8 cellular contexts compared by ENCODE assay signal in the genomic region with DNA sequence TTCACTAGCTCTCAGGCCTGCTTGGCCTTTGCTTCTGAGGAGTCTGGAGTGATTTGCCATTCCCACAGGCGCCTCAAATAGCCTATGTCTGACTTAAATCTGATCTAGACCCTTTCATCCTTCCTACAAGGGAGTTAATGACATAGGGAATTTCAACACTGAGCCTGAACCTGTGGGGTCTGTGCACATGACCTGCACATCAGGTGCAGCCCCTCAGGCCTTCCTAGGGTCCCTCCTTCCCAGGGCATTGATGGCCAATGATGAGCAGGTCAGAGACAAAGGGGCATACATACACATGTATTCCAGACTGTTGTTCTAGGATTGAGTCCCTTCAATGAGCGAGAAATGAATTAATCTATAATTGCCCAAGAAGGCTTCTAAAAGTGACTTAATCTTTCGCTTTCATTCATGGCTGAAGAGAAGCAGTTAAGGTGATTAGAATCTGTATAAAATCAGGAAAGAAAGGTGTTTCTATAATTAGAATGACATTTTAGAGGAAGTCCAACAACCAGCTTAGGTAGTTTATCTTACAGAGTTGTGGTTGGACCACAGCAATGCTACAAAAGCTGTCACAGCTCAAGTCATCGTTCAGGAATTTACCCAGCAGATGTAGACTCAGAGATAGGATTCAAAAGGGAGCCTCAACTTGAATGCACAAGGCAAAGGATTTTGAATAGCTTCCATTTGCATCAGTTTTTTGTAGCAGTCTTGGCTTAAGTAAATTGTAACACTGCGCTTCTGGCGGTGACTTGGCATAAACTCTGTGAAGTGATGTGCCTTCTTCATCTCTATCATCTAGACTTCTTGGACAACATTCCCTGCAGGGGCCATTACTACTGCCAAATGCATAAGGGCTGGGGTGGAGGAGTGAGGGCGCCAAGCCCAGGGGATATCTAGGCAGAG. TPM values are rescaled to one million over a fixed set of nuclear protein-coding genes. Genes with fewer than 3 reads are reported as not detected.
DNase-seq lines count a peak whose midpoint lies in the region; ATAC-seq, FAIRE-seq and TF ChIP-seq lines count a peak whose summit lies in the region.

No MANE protein-coding gene starts in this region.

- DNase-seq in HFF-Myc (ENCODE audit: extremely low read depth, low read depth) (peak; percentile 90), NCI-H446 treated with DMSO at 0.1 percent for 48 hours (lab: John Stamatoyannopoulos, UW) (peak; percentile 83), K562 (ENCODE audit: extremely low read depth in 1 of 4, low spot score in 3 of 4) (peak; percentile 20 to 83 (median 46)), memory B cell (ENCODE audit: low spot score in 2 of 2) (peak in 1 of 2 donors; percentile 31), inferior parietal cortex (ENCODE audit: extremely low spot score) (no peak)
- DNase-seq in activated CD8-positive, alpha-beta memory T cell treated with anti-CD3 and anti-CD28 coated beads for 24 hours = no peak

- peaks cover 10% of the 10 kb centered on the region for H4K20me1 ChIP-seq in K562 (replicated peaks; ENCODE audit: control insufficient read depth, insufficient read depth, low read length)

- TF ChIP-seq EP300 in K562 (IDR thresholded peaks at IDR 0.05; ENCODE audit: low read length) = peak; percentile 89

- no peak overlapping the region; a peak in 1 of 4 replicates for H3K9ac ChIP-seq in K562 (ENCODE audit: insufficient read depth in 1 of 2, low read depth in 2 of 2, low read length in 2 of 2)

- H3K9me1 ChIP-seq in K562 (ENCODE audit: control insufficient read depth, insufficient read depth, low read length) = peaks cover 2% of the 10 kb centered on the region

- H3K27ac Mint-ChIP-seq in memory B cell = peak overlapping the region; percentile 99

- no peaks in the 10 kb centered on the region for H3K36me3 Mint-ChIP-seq in memory B cell

- no peaks in the 10 kb centered on the region for H3K9me3 ChIP-seq in K562 (replicated peaks; ENCODE audit: control insufficient read depth, insufficient read depth, low read depth, low read length)

- H3K4me2 ChIP-seq in K562 (ENCODE audit: insufficient read depth, low read length) = peak overlapping the region; percentile 56

- H3K4me1 Mint-ChIP-seq in memory B cell = peaks cover 53% of the 10 kb centered on the region

- H3K4me3 Mint-ChIP-seq in memory B cell = peak overlapping the region; percentile 82

- no peak for TF ChIP-seq POLR2A in K562 (conservative IDR thresholded peaks at IDR 0.05)

- no peaks in the 10 kb centered on the region for H3K36me3 ChIP-seq in K562 (ENCODE audit: control insufficient read depth, insufficient read depth, low read length)

- peak; percentile 14 to 23; a peak in 1 of 4 replicates for TF ChIP-seq RAD21 in K562 (CRISPR knock-in tag; conservative IDR thresholded peaks at IDR 0.05 in 1 of 2, IDR thresholded peaks at IDR 0.05 in 1 of 2)

- intact Hi-C loops in K562 (cut with micrococcal nuclease) = loop anchor here (2.0 kb wide), 2 partner anchors 18 to 26 kb away; no protein-coding TSS in a partner anchor

- no peak overlapping the region for H2AFZ ChIP-seq in K562 (ENCODE audit: low read depth, low read length)

- 8% methylated on average over 7 of the region's 7 CpGs for WGBS in K562 (ENCODE audit: insufficient coverage, low coverage, missing lambda C conversion rate)

- FAIRE-seq in K562 (lab: Jason Lieb, UNC) = peak; percentile 94

- H3K27me3 Mint-ChIP-seq in memory B cell = no peaks in the 10 kb centered on the region

- BruUV-seq in K562 (replicated peaks; lab: Mats Ljungman, UMichigan) = no TSS peak

- H3K4me3 ChIP-seq in GM08714 (ENCODE audit: low read length) = peak overlapping the region; percentile 60; the same call in 1 of the 2 replicates
- no peak overlapping the region for H3K4me3 ChIP-seq in HFF-Myc (replicated peaks; ENCODE audit: low read depth, low read length)
- H3K4me3 ChIP-seq in K562 = no peak overlapping the region

- H3K4me1 ChIP-seq in K562 (replicated peaks in 1 of 2; ENCODE audit: control insufficient read depth in 2 of 2, insufficient read depth in 2 of 2, low read length in 2 of 2) = peaks cover 24 to 51% of the 10 kb centered on the region in 2 experiments

- POLR2A ChIA-PET in K562 (lab: Yijun Ruan, JAX) = interaction anchor here (0.6 to 1.1 kb wide), 4 partner anchors 10 to 25 kb away, joined by 3 to 4 read pairs (median 4); no protein-coding TSS in a partner anchor

- H3K79me2 ChIP-seq in K562 (ENCODE audit: control insufficient read depth, insufficient read depth, low read length) = no peaks in the 10 kb centered on the region

- ATAC-seq in K562 (peak; percentile 86), memory B cell (ENCODE audit: low read depth) (peak; percentile 67), GM18520 (IDR thresholded peaks at IDR 0.05; ENCODE audit: unreplicated experiment) (no peak)

- TF ChIP-seq CTCF in HFF-Myc (IDR thresholded peaks at IDR 0.05; ENCODE audit: low read depth, low read length, missing control alignments) (no peak), K562 (IDR thresholded peaks at IDR 0.05 in 2 of 3, conservative IDR thresholded peaks at IDR 0.05 in 1 of 3; ENCODE audit: insufficient read depth in 2 of 3, low read depth in 1 of 3, low read length in 3 of 3) (no peak)

- CTCF ChIA-PET in K562 (lab: Yijun Ruan, JAX; ENCODE audit: low intra/inter-chr PET ratio) = no interaction called here

- H3K27ac ChIP-seq in K562 (ENCODE audit: extremely low read depth, low read depth, low read length) = peak overlapping the region; percentile 61; the same call in 2 of the 3 replicates

- H3K9me3 Mint-ChIP-seq in memory B cell = no peaks in the 10 kb centered on the region

- H3K27me3 ChIP-seq in K562 (ENCODE audit: control insufficient read depth in 2 of 2, insufficient read depth in 2 of 2, low read length in 2 of 2) = no peaks in the 10 kb centered on the region

- in situ Hi-C loops in K562 (cut with MboI) = no loop called here

TF ChIP-seq in K562, 482 proteins besides CTCF, POLR2A, EP300 and RAD21 (continues in another document):
- TF ChIP-seq, protein P1, sequence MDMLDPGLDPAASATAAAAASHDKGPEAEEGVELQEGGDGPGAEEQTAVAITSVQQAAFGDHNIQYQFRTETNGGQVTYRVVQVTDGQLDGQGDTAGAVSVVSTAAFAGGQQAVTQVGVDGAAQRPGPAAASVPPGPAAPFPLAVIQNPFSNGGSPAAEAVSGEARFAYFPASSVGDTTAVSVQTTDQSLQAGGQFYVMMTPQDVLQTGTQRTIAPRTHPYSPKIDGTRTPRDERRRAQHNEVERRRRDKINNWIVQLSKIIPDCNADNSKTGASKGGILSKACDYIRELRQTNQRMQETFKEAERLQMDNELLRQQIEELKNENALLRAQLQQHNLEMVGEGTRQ (CRISPR knock-in tag; IDR thresholded peaks at IDR 0.05) = no peak
- TF ChIP-seq CCNT2 (IDR thresholded peaks at IDR 0.05; ENCODE audit: borderline replicate concordance, extremely low read depth, insufficient read length, low read depth, low read length) (peak; percentile 91), GATA2 (CRISPR knock-in tag; IDR thresholded peaks at IDR 0.05) (peak; percentile 90), TAL1 (IDR thresholded peaks at IDR 0.05) (peak; percentile 83), MTF1 (CRISPR knock-in tag; IDR thresholded peaks at IDR 0.05; ENCODE audit: borderline replicate concordance) (no peak), TAF15 (IDR thresholded peaks at IDR 0.05; ENCODE audit: low read depth, low read length) (no peak), ARNT (IDR thresholded peaks at IDR 0.05) (peak; percentile 32 to 67; a peak in 1 of 4 replicates)
- TF ChIP-seq, protein P2, sequence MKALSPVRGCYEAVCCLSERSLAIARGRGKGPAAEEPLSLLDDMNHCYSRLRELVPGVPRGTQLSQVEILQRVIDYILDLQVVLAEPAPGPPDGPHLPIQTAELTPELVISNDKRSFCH (CRISPR knock-in tag; IDR thresholded peaks at IDR 0.05) = no peak
- TF ChIP-seq, protein P2 (tag; IDR thresholded peaks at IDR 0.05) = peak; percentile 98

RNA-seq across cellular contexts. Expression of a gene that starts 27.0 kb away (rescaled TPM):
- 88.3 and 95.2 TPM in 2 replicates for total RNA-seq in K562 (2011; cell fraction: chromatin; rRNA removed; ENCODE audit: low replicate concordance)
- total RNA-seq in K562 (2011; cell fraction: nucleolus; rRNA removed) = 51.5 and 54.2 TPM in 2 replicates
- 88.9 and 141 TPM in 2 replicates for total RNA-seq in K562 (2011; cell fraction: nucleoplasm; rRNA removed)
- total RNA-seq in K562 (2014; rRNA removed) = 49.4 and 56.9 TPM in 2 replicates
- 61.1 and 64.2 TPM in 2 replicates for total RNA-seq in K562 (2014; rRNA removed; fragmentation: Illumina TruSeq; extraction: Trizol)
- total RNA-seq in K562 (2015; rRNA removed; fragmentation: Illumina TruSeq; extraction: Trizol) = 48.4 and 49.8 TPM in 2 replicates
- total RNA-seq in K562 (2021) = 51.8 and 59.4 TPM in 2 replicates
- polyA plus RNA-seq in K562 (2011; rRNA removed) = 107 and 108 TPM in 2 replicates
- 40.2 and 54.9 TPM in 2 replicates for polyA plus RNA-seq in K562 (2011; cell fraction: cytosol; rRNA removed)
- 48.4 and 66.4 TPM in 2 replicates for polyA plus RNA-seq in K562 (2011; cell fraction: nucleus; rRNA removed)
- 57.0 and 64.2 TPM in 2 replicates for polyA plus RNA-seq in K562 (2012)
- 71.0 and 72.2 TPM in 2 replicates for polyA plus RNA-seq in K562 (2014; fragmentation: Illumina TruSeq; extraction: Trizol)
- polyA plus RNA-seq in K562 (2014; fragmentation: Nextera tagmentation; extraction: Ambion mirVana) = 10 to 100 TPM; 74.5 to 86.8 TPM
- 55.2 and 59.5 TPM in 2 replicates for polyA plus RNA-seq in K562 (2014; rRNA removed)
- polyA minus RNA-seq in K562 (2011; rRNA and poly(A)+ RNA removed) = 60.0 and 78.8 TPM in 2 replicates
- 16.2 and 25.4 TPM in 2 replicates for polyA minus RNA-seq in K562 (2011; cell fraction: cytosol; rRNA and poly(A)+ RNA removed)
- polyA minus RNA-seq in K562 (2011; cell fraction: nucleus; rRNA and poly(A)+ RNA removed) = 29.8 and 53.8 TPM in 2 replicates

Comparison
In these comparisons a context has a peak if more than half of its experiments do, and no peak if none do; other contexts are left out.
1. DNase-seq: peak in HFF-Myc (single experiment), NCI-H446 treated with DMSO at 0.1 percent for 48 hours (single experiment) and K562 (4 of 4); none in inferior parietal cortex (single experiment) and activated CD8-positive, alpha-beta memory T cell treated with anti-CD3 and anti-CD28 coated beads for 24 hours (single experiment).